Comparison of ENCODE assay signal across 20 cellular contexts in the genomic region with DNA sequence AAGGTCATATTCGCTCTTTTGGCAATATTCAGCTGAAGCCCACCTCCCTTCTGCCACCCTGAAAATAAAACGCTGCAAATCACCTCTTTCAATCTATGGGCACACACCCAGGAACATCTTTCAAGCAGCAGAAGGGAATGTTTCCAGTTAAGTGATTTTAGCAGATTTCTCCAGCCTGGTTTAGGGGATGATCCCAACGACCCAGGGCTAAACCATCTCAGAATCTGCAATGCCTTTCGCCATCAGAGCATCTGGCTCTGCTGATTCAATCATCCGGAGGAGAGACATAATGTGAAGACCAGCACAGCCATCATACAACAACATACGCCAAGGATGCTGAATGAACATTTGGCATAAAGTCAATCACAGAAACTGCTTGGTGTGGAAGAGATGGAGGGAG. TPM values are rescaled to one million over a fixed set of nuclear protein-coding genes. Genes with fewer than 3 reads are reported as not detected.
"Had no signal": no experiment of that assay in that cellular context is flagged by ENCODE, and none has a peak within 500 bp of the region (broad histone marks: within the 10 kb centered on the region; RNA-seq: fewer than 3 reads in every experiment).

No MANE protein-coding gene starts in this region.

- H3K9me3 ChIP-seq: SJSA1 had no signal

- H3K36me3 ChIP-seq: SJSA1 had no signal

- H3K27ac ChIP-seq: HL-60, KMS-11, SJSA1, SK-N-MC had no signal

- H3K4me3 ChIP-seq: K562, SJSA1, SK-N-MC had no signal

- DNase-seq: Kasumi-1, MM.1S, NCI-H1436, NCI-H1930, NCI-H2107, NCI-H345, NCI-H446 treated with DMSO at 0.1 percent for 48 hours, NCI-H510A treated with DMSO at 0.1 percent for 48 hours, NCI-H526 treated with DMSO at 0.1 percent for 48 hours, NCI-H82, Right ventricle myocardium superior, RPMI8226, SIG-M5, T-helper 1 cell, T-helper 17 cell had no signal

- H3K27me3 ChIP-seq: SJSA1 had no signal

RNA-seq across cellular contexts. Expression of gene LRRN1, which starts 15.6 kb away (rescaled TPM):
- total RNA-seq: SJSA1, T-helper 17 cell had no signal
